Comparison of ENCODE assay signal across 20 cellular contexts in genomic region chr1:10614377-10615225, GRCh38.
DNase-seq lines count a peak whose midpoint lies in the region; ATAC-seq, FAIRE-seq and TF ChIP-seq lines count a peak whose summit lies in the region.
"Had no signal": no experiment of that assay in that cellular context is flagged by ENCODE, and none has a peak within 500 bp of the region (broad histone marks: within the 10 kb centered on the region; RNA-seq: fewer than 3 reads in every experiment).

No MANE protein-coding gene starts in this region.

- no peaks in the 10 kb centered on the region for H3K4me1 Mint-ChIP-seq in astrocyte (ENCODE audit: low read depth, unreplicated experiment)
- peaks cover 18% of the 10 kb centered on the region for H3K4me1 Mint-ChIP-seq in stimulated activated memory B cell treated with anti-CD40 and anti-IgM and Interleukin-4, amounts not matched to agents 10 μg/mL and 1 μg/mL and 100 μg/mL, for 72 hours

- H2AFZ ChIP-seq in OCI-LY3 (ENCODE audit: low read depth, low read length) (no peak overlapping the region), astrocyte (ENCODE audit: low read depth, low read length) (no peak overlapping the region)

- H3K27ac ChIP-seq in OCI-LY3 (ENCODE audit: low read length) (no peak overlapping the region), astrocyte (ENCODE audit: low read depth, low read length) (no peak overlapping the region)
- H3K27ac ChIP-seq: C4-2B had no signal

- no peak for ATAC-seq in stimulated activated memory B cell treated with anti-CD40 and anti-IgM and Interleukin-4, amounts not matched to agents 10 μg/mL and 1 μg/mL and 100 μg/mL, for 72 hours
- ATAC-seq in HG03520 (IDR thresholded peaks at IDR 0.05; ENCODE audit: unreplicated experiment) = no peak

- H3K9me3 ChIP-seq in OCI-LY3 (ENCODE audit: insufficient read depth, low read length) (no peaks in the 10 kb centered on the region), astrocyte (ENCODE audit: insufficient read depth, low read depth, low read length) (no peaks in the 10 kb centered on the region)
- H3K9me3 ChIP-seq: SK-N-SH had no signal

- H3K27me3 Mint-ChIP-seq in astrocyte (ENCODE audit: low read depth, unreplicated experiment) = no peaks in the 10 kb centered on the region
- no peaks in the 10 kb centered on the region for H3K27me3 Mint-ChIP-seq in stimulated activated memory B cell treated with anti-CD40 and anti-IgM and Interleukin-4, amounts not matched to agents 10 μg/mL and 1 μg/mL and 100 μg/mL, for 72 hours

- TF ChIP-seq CTCF in OCI-LY3 (IDR thresholded peaks at IDR 0.05; ENCODE audit: low read depth, low read length) (no peak), astrocyte (IDR thresholded peaks at IDR 0.05; ENCODE audit: insufficient read depth, low read depth, low read length) (no peak)

- H3K27me3 ChIP-seq in OCI-LY3 (ENCODE audit: low read depth, low read length) (no peaks in the 10 kb centered on the region), astrocyte (ENCODE audit: insufficient read depth, low read length) (no peaks in the 10 kb centered on the region)

- no peaks in the 10 kb centered on the region for H3K9me3 Mint-ChIP-seq in astrocyte (ENCODE audit: unreplicated experiment)
- no peaks in the 10 kb centered on the region for H3K9me3 Mint-ChIP-seq in stimulated activated memory B cell treated with anti-CD40 and anti-IgM and Interleukin-4, amounts not matched to agents 10 μg/mL and 1 μg/mL and 100 μg/mL, for 72 hours

- no peak for FAIRE-seq in astrocyte (lab: Jason Lieb, UNC)
- FAIRE-seq: RCC 7860 had no signal

- peak overlapping the region; percentile 49 for H3K4me3 ChIP-seq in OCI-LY3 (ENCODE audit: low read length)
- no peak overlapping the region for H3K4me3 ChIP-seq in astrocyte (ENCODE audit: insufficient read depth, low read depth, low read length)

- H3K36me3 Mint-ChIP-seq in astrocyte (ENCODE audit: low read depth, unreplicated experiment) = peaks cover 14% of the 10 kb centered on the region
- H3K36me3 Mint-ChIP-seq in stimulated activated memory B cell treated with anti-CD40 and anti-IgM and Interleukin-4, amounts not matched to agents 10 μg/mL and 1 μg/mL and 100 μg/mL, for 72 hours = peaks cover 28% of the 10 kb centered on the region

- no peaks in the 10 kb centered on the region for H3K79me2 ChIP-seq in OCI-LY3 (ENCODE audit: low read length)
- H3K79me2 ChIP-seq in astrocyte (ENCODE audit: insufficient read depth, low read length) = peaks cover 3% of the 10 kb centered on the region

- peaks cover 14% of the 10 kb centered on the region for H3K4me1 ChIP-seq in OCI-LY3 (ENCODE audit: low read length)
- peaks cover 8% of the 10 kb centered on the region for H3K4me1 ChIP-seq in astrocyte (ENCODE audit: insufficient read depth, low read length)

- H3K36me3 ChIP-seq in OCI-LY3 (replicated peaks; ENCODE audit: low read depth, low read length) = no peaks in the 10 kb centered on the region
- no peaks in the 10 kb centered on the region for H3K36me3 ChIP-seq in astrocyte (ENCODE audit: insufficient read depth, low read length)

- no peak overlapping the region for H3K4me3 Mint-ChIP-seq in astrocyte (ENCODE audit: unreplicated experiment)
- H3K4me3 Mint-ChIP-seq in stimulated activated memory B cell treated with anti-CD40 and anti-IgM and Interleukin-4, amounts not matched to agents 10 μg/mL and 1 μg/mL and 100 μg/mL, for 72 hours = no peak overlapping the region

- peak overlapping the region; percentile 68 for H3K4me2 ChIP-seq in OCI-LY3 (ENCODE audit: low read length)
- peak overlapping the region; percentile 54 for H3K4me2 ChIP-seq in astrocyte (ENCODE audit: low read length)
- H3K4me2 ChIP-seq: SK-N-SH had no signal

- H3K27ac Mint-ChIP-seq in astrocyte (ENCODE audit: unreplicated experiment) = no peak overlapping the region
- H3K27ac Mint-ChIP-seq in stimulated activated memory B cell treated with anti-CD40 and anti-IgM and Interleukin-4, amounts not matched to agents 10 μg/mL and 1 μg/mL and 100 μg/mL, for 72 hours = peak overlapping the region; percentile 25

- H3K9ac ChIP-seq in OCI-LY3 (ENCODE audit: low read length) = no peak overlapping the region
- H3K9ac ChIP-seq in astrocyte (ENCODE audit: low read length) = no peak overlapping the region
- H3K9ac ChIP-seq: SK-N-SH had no signal

- peaks cover 11% of the 10 kb centered on the region; the same call in 1 of the 2 replicates for H4K20me1 ChIP-seq in OCI-LY3 (ENCODE audit: insufficient read depth, low read length)
- peaks cover 56% of the 10 kb centered on the region for H4K20me1 ChIP-seq in astrocyte (ENCODE audit: insufficient read depth, low read length)

- DNase-seq in astrocyte (ENCODE audit: low read depth) = no peak
- DNase-seq in islet precursor cell = peak; percentile 47
- no peak for DNase-seq in COLO829 (ENCODE audit: low spot score)
- DNase-seq in LoVo (ENCODE audit: low spot score) = no peak
- DNase-seq: AML-193, DMS79 treated with DMSO at 0.1 percent for 48 hours, HCEC 1CT, NCI-H1092 treated with DMSO at 0.1 percent for 48 hours, NCI-H146, NCI-H2081, NCI-H2171 treated with DMSO at 0.1 percent for 48 hours, NCI-H446 treated with DMSO at 0.1 percent for 48 hours, NCI-H69, Right ventricle myocardium superior, SK-N-SH had no signal
